37 cellular contexts compared by ENCODE assay signal in genomic region chr7:121269798-121270197, GRCh38. TPM values are rescaled to one million over a fixed set of nuclear protein-coding genes. Genes with fewer than 3 reads are reported as not detected.
"Had no signal": no experiment of that assay in that cellular context is flagged by ENCODE, and none has a peak within 500 bp of the region (broad histone marks: within the 10 kb centered on the region; RNA-seq: fewer than 3 reads in every experiment).

No MANE protein-coding gene starts in this region.

- DNase-seq: Karpas-422, Kasumi-1, MG63, MM.1S, MV-4-11, NCI-H1048, NCI-H1092, NCI-H1092 treated with DMSO at 0.1 percent for 48 hours, NCI-H1105, NCI-H1105 treated with DMSO at 0.1 percent for 48 hours, NCI-H1417, NCI-H1417 treated with DMSO at 0.1 percent for 48 hours, NCI-H1436, NCI-H1436 treated with DMSO at 0.1 percent for 48 hours, NCI-H146, NCI-H1694, NCI-H1694 treated with DMSO at 0.1 percent for 48 hours, NCI-H187, NCI-H187 treated with DMSO at 0.1 percent for 48 hours, NCI-H1930, NCI-H2029, NCI-H2029 treated with DMSO at 0.1 percent for 48 hours, NCI-H2081, NCI-H2081 treated with DMSO at 0.1 percent for 48 hours, NCI-H2107, NCI-H2171, NCI-H2171 treated with DMSO at 0.1 percent for 48 hours, NCI-H2227 treated with DMSO at 0.1 percent for 48 hours, NCI-H226, NCI-H345, NCI-H446, NCI-H446 treated with DMSO at 0.1 percent for 48 hours, NCI-H510A, NCI-H510A treated with DMSO at 0.1 percent for 48 hours, NCI-H524 had no signal

- H3K9me3 ChIP-seq: MG63 had no signal

- H3K4me3 ChIP-seq: MG63 had no signal

- H3K27me3 ChIP-seq: MG63 had no signal

- H3K36me3 ChIP-seq: MG63 had no signal

RNA-seq across cellular contexts. Expression of gene WNT16, which starts 59.0 kb away (rescaled TPM):
- total RNA-seq: MCF 10A, NCI-H460 had no signal
